ENCODE assay signal across 20 cellular contexts in genomic region chr16:67855789-67856188, GRCh38. TPM values are rescaled to one million over a fixed set of nuclear protein-coding genes. Genes with fewer than 3 reads are reported as not detected.
DNase-seq lines count a peak whose midpoint lies in the region; ATAC-seq and TF ChIP-seq lines count a peak whose summit lies in the region.
"Had no signal": no experiment of that assay in that cellular context is flagged by ENCODE, and none has a peak within 500 bp of the region (broad histone marks: within the 10 kb centered on the region; RNA-seq: fewer than 3 reads in every experiment).

No MANE protein-coding gene starts in this region.

- ATAC-seq in right cardiac atrium = no peak
- no peak for ATAC-seq in left cardiac atrium
- ATAC-seq: GM12878, HCT116, K562 had no signal

- H3K4me1 Mint-ChIP-seq in MCF 10A (ENCODE audit: insufficient read depth, unreplicated experiment) (peaks cover 22% of the 10 kb centered on the region), type B pancreatic cell (ENCODE audit: unreplicated experiment) (peaks cover 32% of the 10 kb centered on the region)

- H3K27ac Mint-ChIP-seq in MCF 10A (ENCODE audit: low read depth, unreplicated experiment) (peak overlapping the region; percentile 99), type B pancreatic cell (peak overlapping the region; percentile 89)

- intact Hi-C loops in right cardiac atrium (cut with DNase I) = no loop called here
- intact Hi-C loops in left cardiac atrium (cut with DNase I) = no loop called here
- intact Hi-C loops in MCF 10A (cut with micrococcal nuclease) = no loop called here
- intact Hi-C loops in ovary (cut with DNase I) = no loop called here

- H3K27me3 Mint-ChIP-seq in MCF 10A (ENCODE audit: insufficient read depth, unreplicated experiment) = no peaks in the 10 kb centered on the region
- no peaks in the 10 kb centered on the region for H3K27me3 Mint-ChIP-seq in type B pancreatic cell
- H3K27me3 Mint-ChIP-seq: CD4-positive, CD25-positive, alpha-beta regulatory T cell had no signal

- H3K36me3 Mint-ChIP-seq in MCF 10A (ENCODE audit: insufficient read depth, unreplicated experiment) (peaks cover 43% of the 10 kb centered on the region), type B pancreatic cell (peaks cover 10% of the 10 kb centered on the region)

- no peaks in the 10 kb centered on the region for H3K36me3 ChIP-seq in ovary

- POLR2A ChIA-PET in MCF 10A (lab: Yijun Ruan, JAX) = interaction anchor here (1.0 to 1.3 kb wide), 2 partner anchors 9 to 12 kb away, joined by 3 to 9 read pairs; partner anchors contain the start of gene NUTF2

- DNase-seq in right cardiac atrium (no peak), left cardiac atrium (no peak), MCF 10A (ENCODE audit: unreplicated experiment) (no peak), ovary (peak in 3 of 5 donors; percentile 33 to 53 (median 49)), type B pancreatic cell (ENCODE audit: extremely low spot score, unreplicated experiment) (no peak), LoVo (ENCODE audit: low spot score) (no peak), amygdala (lab: John Stamatoyannopoulos, UW) (no peak), NCI-H2029 treated with DMSO at 0.1 percent for 48 hours (lab: John Stamatoyannopoulos, UW) (no peak)
- DNase-seq: ACHN; CD4-positive, CD25-positive, alpha-beta regulatory T cell; DMS53; NCI-H1092; NCI-H2107; NCI-H345; NCI-H526 treated with DMSO at 0.1 percent for 48 hours; NK-92 treated with Interleukin-12 subunit alpha and Interleukin-12 subunit beta, amount 100 ng/mL, for 24 hours had no signal

- CTCF ChIA-PET in MCF 10A (lab: Yijun Ruan, JAX) = interaction anchor here (0.8 to 1.5 kb wide), 3 partner anchors 11 to 39 kb away, joined by 3 to 7 read pairs (median 3); partner anchors contain the start of gene NRN1L

- no peaks in the 10 kb centered on the region for H3K27me3 ChIP-seq in right cardiac atrium (ENCODE audit: control insufficient read depth, insufficient read depth)
- H3K27me3 ChIP-seq in ovary = no peaks in the 10 kb centered on the region

- H3K4me3 ChIP-seq in right cardiac atrium (ENCODE audit: low read length) (no peak overlapping the region), ovary (no peak overlapping the region)
- H3K4me3 ChIP-seq: GM12878, K562 had no signal

- H3K4me1 ChIP-seq in right cardiac atrium (ENCODE audit: control insufficient read depth, insufficient read depth, low read length) (peaks cover 23% of the 10 kb centered on the region), ovary (ENCODE audit: insufficient read depth) (peaks cover 19% of the 10 kb centered on the region)

- H3K4me3 Mint-ChIP-seq in MCF 10A (ENCODE audit: unreplicated experiment) = no peak overlapping the region
- H3K4me3 Mint-ChIP-seq in type B pancreatic cell = no peak overlapping the region
- H3K4me3 Mint-ChIP-seq: CD4-positive, CD25-positive, alpha-beta regulatory T cell had no signal

- no peak for TF ChIP-seq EP300 in ovary (IDR thresholded peaks at IDR 0.05)

- H3K27ac ChIP-seq in right cardiac atrium (ENCODE audit: low read length) = peak overlapping the region; percentile 12
- H3K27ac ChIP-seq in ovary = no peak overlapping the region
- H3K27ac ChIP-seq: HL-60 had no signal

- TF ChIP-seq CTCF in MCF 10A (IDR thresholded peaks at IDR 0.05; ENCODE audit: unreplicated experiment) (no peak), ovary (IDR thresholded peaks at IDR 0.05) (no peak), type B pancreatic cell (conservative IDR thresholded peaks at IDR 0.05) (no peak)

- no TSS peak for BruUV-seq in MCF 10A (replicated peaks; lab: Mats Ljungman, UMichigan)

- H3K9me3 Mint-ChIP-seq in MCF 10A (ENCODE audit: unreplicated experiment) (no peaks in the 10 kb centered on the region), type B pancreatic cell (no peaks in the 10 kb centered on the region)
- H3K9me3 Mint-ChIP-seq: CD4-positive, CD25-positive, alpha-beta regulatory T cell had no signal

- no peaks in the 10 kb centered on the region for H3K9me3 ChIP-seq in right cardiac atrium (ENCODE audit: control insufficient read depth, low read length)
- H3K9me3 ChIP-seq in ovary = no peaks in the 10 kb centered on the region

- 69% methylated on average over 10 of the region's 10 CpGs for WGBS in right cardiac atrium
- 29 to 61% (median 45%) methylated on average over 10 of the region's 10 CpGs for WGBS in ovary, 3 donors

- no peak for TF ChIP-seq POLR2A in ovary (IDR thresholded peaks at IDR 0.05)

RNA-seq across cellular contexts. Expression of gene CENPT, which starts 8.3 kb away (rescaled TPM):
- total RNA-seq in right cardiac atrium (10 to 100 TPM; 24.3 to 29.0 (median 27.4) TPM), left cardiac atrium (10 to 100 TPM; 22.1 to 22.2 TPM), MCF 10A (2022) (30.9 and 35.5 TPM in 2 replicates), ovary (10 to 100 TPM; 35.8 to 44.9 (median 42.0) TPM), type B pancreatic cell (ENCODE audit: low replicate concordance) (67.6 and 74.2 TPM in 2 replicates)
- polyA plus RNA-seq in right cardiac atrium (26.7 TPM), ovary (10 to 100 TPM; 18.4 to 57.4 TPM)

RNA-seq across cellular contexts. Expression of gene NUTF2, which starts 9.1 kb away (rescaled TPM):
- total RNA-seq in right cardiac atrium = 10 to 100 TPM; 66.6 to 80.7 (median 68.2) TPM
- polyA plus RNA-seq in right cardiac atrium = 125 TPM
- 10 to 100 TPM; 59.8 to 73.9 TPM for total RNA-seq in left cardiac atrium
- 133 TPM in 2 replicates for total RNA-seq in MCF 10A (2022)
- total RNA-seq in ovary = 10 to 100 TPM; 35.9 to 98.1 (median 67.8) TPM
- 100 to 1,000 TPM in 1 of 2 donors, 10 to 100 TPM in 1; 67.6 to 105 TPM for polyA plus RNA-seq in ovary
- total RNA-seq in type B pancreatic cell (ENCODE audit: low replicate concordance) = 144 and 149 TPM in 2 replicates

RNA-seq across cellular contexts. Expression of gene THAP11, which starts 13.7 kb away (rescaled TPM):
- total RNA-seq in right cardiac atrium (10 to 100 TPM; 27.5 to 34.0 (median 32.0) TPM), left cardiac atrium (10 to 100 TPM; 24.5 to 24.7 TPM), MCF 10A (2022) (18.3 and 20.5 TPM in 2 replicates), ovary (10 to 100 TPM; 31.0 to 59.7 (median 46.6) TPM), type B pancreatic cell (ENCODE audit: low replicate concordance) (25.5 and 35.1 TPM in 2 replicates)
- polyA plus RNA-seq in right cardiac atrium (20.8 TPM), ovary (10 to 100 TPM; 17.3 to 30.6 TPM)

RNA-seq across cellular contexts. Expression of gene EDC4, which starts 17.1 kb away (rescaled TPM):
- 10 to 100 TPM; 29.7 to 35.6 (median 31.9) TPM for total RNA-seq in right cardiac atrium
- 21.7 TPM for polyA plus RNA-seq in right cardiac atrium
- total RNA-seq in left cardiac atrium = 10 to 100 TPM; 23.3 to 31.5 TPM
- total RNA-seq in MCF 10A (2022) = 50.9 and 51.3 TPM in 2 replicates
- 10 to 100 TPM; 34.7 to 65.3 (median 54.0) TPM for total RNA-seq in ovary
- polyA plus RNA-seq in ovary = 10 to 100 TPM; 29.8 to 37.9 TPM
- total RNA-seq in type B pancreatic cell (ENCODE audit: low replicate concordance) = 77.5 and 81.1 TPM in 2 replicates

RNA-seq across cellular contexts. Expression of gene NRN1L, which starts 28.9 kb away (rescaled TPM):
- total RNA-seq in right cardiac atrium = under 1 TPM in 1 of 4 donors, not detected in 3; 0.53 TPM
- polyA plus RNA-seq in right cardiac atrium = 0.41 TPM
- under 1 TPM in 1 of 2 donors, not detected in 1; 0.50 TPM for total RNA-seq in left cardiac atrium
- 0.81 TPM in 1 of 2 replicates, not detected in the other for total RNA-seq in MCF 10A (2022)
- total RNA-seq in ovary = 1 to 10 TPM in 6 of 7 donors, under 1 TPM in 1; 0.95 to 3.9 (median 2.5) TPM
- 1 to 10 TPM in 1 of 2 donors, not detected in 1; 4.7 TPM for polyA plus RNA-seq in ovary
- total RNA-seq in type B pancreatic cell (ENCODE audit: low replicate concordance) = 0.80 and 1.1 TPM in 2 replicates

Comparison
In these comparisons a context has a peak if more than half of its experiments do, and no peak if none do; other contexts are left out.
1. DNase-seq: peak in ovary (3 of 5); none in right cardiac atrium (0 of 3), left cardiac atrium (single experiment), MCF 10A (single experiment), type B pancreatic cell (single experiment), LoVo (single experiment), amygdala (0 of 56) and NCI-H2029 treated with DMSO at 0.1 percent for 48 hours (single experiment).